Comparison of ENCODE assay signal across 24 cellular contexts in genomic region chr10:119425102-119425880, GRCh38.
DNase-seq lines count a peak whose midpoint lies in the region; ATAC-seq, FAIRE-seq and TF ChIP-seq lines count a peak whose summit lies in the region.
"Had no signal": no experiment of that assay in that cellular context is flagged by ENCODE, and none has a peak within 500 bp of the region (broad histone marks: within the 10 kb centered on the region; RNA-seq: fewer than 3 reads in every experiment).

No MANE protein-coding gene starts in this region.

- no peak for TF ChIP-seq CTCF in OCI-LY7 (conservative IDR thresholded peaks at IDR 0.05; ENCODE audit: low read length)
- TF ChIP-seq CTCF in osteoblast (IDR thresholded peaks at IDR 0.05; ENCODE audit: extremely low read depth, low read depth, low read length): no peak

- peaks cover 13 to 26% (median 17%) of the 10 kb centered on the region in 5 donors for H3K36me3 Mint-ChIP-seq in naive thymus-derived CD4-positive, alpha-beta T cell

- H3K27ac ChIP-seq in OCI-LY7 (ENCODE audit: low read depth, low read length, poor library complexity, severe bottlenecking) (no peak overlapping the region), osteoblast (ENCODE audit: low read depth, low read length) (no peak overlapping the region)
- H3K27ac ChIP-seq in naive thymus-derived CD4-positive, alpha-beta T cell (ENCODE audit: low read depth, low read length): no peak overlapping the region
- H3K27ac ChIP-seq: SJSA1 had no signal

- H3K27me3 Mint-ChIP-seq in naive thymus-derived CD4-positive, alpha-beta T cell: no peaks in the 10 kb centered on the region
- H3K27me3 Mint-ChIP-seq: CD4-positive, alpha-beta T cell had no signal

- H3K27ac Mint-ChIP-seq in naive thymus-derived CD4-positive, alpha-beta T cell: peak overlapping the region in 2 of 9 donors; percentile 62 to 87
- H3K27ac Mint-ChIP-seq: CD4-positive, alpha-beta T cell had no signal

- no peak overlapping the region for H2AFZ ChIP-seq in OCI-LY7 (ENCODE audit: low read length)
- no peak overlapping the region for H2AFZ ChIP-seq in osteoblast (ENCODE audit: low read length)

- peak; percentile 18 for FAIRE-seq in GM18507 (lab: Jason Lieb, UNC)
- FAIRE-seq: GM12878, RCC 7860 had no signal

- POLR2A ChIA-PET in OCI-LY7 (lab: Charles Lee): interaction anchor here (0.6 to 0.8 kb wide), 3 partner anchors 110 to 218 kb away, joined by 3 to 7 read pairs (median 5); partner anchors contain the start of gene GRK5
- POLR2A ChIA-PET in naive thymus-derived CD4-positive, alpha-beta T cell (lab: Charles Lee): interaction anchor here (0.6 kb wide), 1 partner anchor 215 kb away, joined by 3 read pairs; no protein-coding TSS in a partner anchor

- no peaks in the 10 kb centered on the region for H4K20me1 ChIP-seq in OCI-LY7 (ENCODE audit: insufficient read depth, low read length)
- peaks cover 5% of the 10 kb centered on the region for H4K20me1 ChIP-seq in osteoblast (ENCODE audit: insufficient read depth, low read length)

- DNase-seq in GM18507 (ENCODE audit: extremely low spot score, insufficient read length, low read depth) (no peak), OCI-LY7 (ENCODE audit: low spot score) (peak; percentile 67), left kidney (ENCODE audit: low read depth, low spot score) (peak; percentile 45), osteoblast (ENCODE audit: insufficient read length, low spot score, missing footprints) (peak; percentile 70), NCI-H2029 treated with DMSO at 0.1 percent for 48 hours (lab: John Stamatoyannopoulos, UW) (no peak)
- DNase-seq in naive thymus-derived CD4-positive, alpha-beta T cell: no peak
- DNase-seq: BE2C; Caco-2; CD4-positive, alpha-beta T cell; DMS 273 treated with DMSO at 0.1 percent for 48 hours; DMS79 treated with DMSO at 0.1 percent for 48 hours; GOT3; MM.1S; NCI-H1092; NCI-H1436; NCI-H1930; NCI-H524 treated with DMSO at 0.1 percent for 48 hours; NCI-H82; OCI-M1 had no signal

- intact Hi-C loops in OCI-LY7 (cut with micrococcal nuclease; ENCODE audit: unreplicated experiment): no loop called here
- intact Hi-C loops in naive thymus-derived CD4-positive, alpha-beta T cell (cut with micrococcal nuclease): no loop called here

- no peak for ATAC-seq in GM18502 (IDR thresholded peaks at IDR 0.05; ENCODE audit: poor library complexity, unreplicated experiment)
- no peak for ATAC-seq in naive thymus-derived CD4-positive, alpha-beta T cell
- ATAC-seq: GM12878, HCT116 had no signal

- H3K79me2 ChIP-seq in OCI-LY7 (ENCODE audit: insufficient read depth, low read depth, low read length) (no peaks in the 10 kb centered on the region), osteoblast (ENCODE audit: insufficient read depth, low read length) (no peaks in the 10 kb centered on the region)

- peaks cover 13% of the 10 kb centered on the region for H3K36me3 ChIP-seq in OCI-LY7 (ENCODE audit: insufficient read depth, low read length)
- H3K36me3 ChIP-seq in osteoblast (ENCODE audit: insufficient read depth, low read length): peaks cover 9% of the 10 kb centered on the region
- peaks cover 0 to 73% (median 14%) of the 10 kb centered on the region in 3 experiments for H3K36me3 ChIP-seq in naive thymus-derived CD4-positive, alpha-beta T cell (ENCODE audit: control insufficient read depth in 2 of 3, insufficient read depth in 3 of 3, low read length in 3 of 3)

- BruUV-seq in OCI-LY7 (replicated peaks; lab: Mats Ljungman, UMichigan): no TSS peak

- peaks cover 0 to 17% (median 14%) of the 10 kb centered on the region in 7 donors for H3K4me1 Mint-ChIP-seq in naive thymus-derived CD4-positive, alpha-beta T cell

- no peak overlapping the region for H3K4me3 Mint-ChIP-seq in naive thymus-derived CD4-positive, alpha-beta T cell
- H3K4me3 Mint-ChIP-seq: CD4-positive, alpha-beta T cell had no signal

- no peaks in the 10 kb centered on the region for H3K27me3 ChIP-seq in osteoblast (ENCODE audit: insufficient read depth, low read length)
- no peaks in the 10 kb centered on the region for H3K27me3 ChIP-seq in naive thymus-derived CD4-positive, alpha-beta T cell (ENCODE audit: control insufficient read depth in 2 of 2, insufficient read depth in 2 of 2, low read length in 2 of 2)
- H3K27me3 ChIP-seq: BE2C, SJSA1 had no signal

- peaks cover 14% of the 10 kb centered on the region for H3K4me1 ChIP-seq in OCI-LY7 (ENCODE audit: insufficient read depth, low read length, poor library complexity, severe bottlenecking)
- peaks cover 7% of the 10 kb centered on the region for H3K4me1 ChIP-seq in osteoblast (ENCODE audit: insufficient read depth, low read length)
- peaks cover 0 to 19% of the 10 kb centered on the region in 2 donors for H3K4me1 ChIP-seq in naive thymus-derived CD4-positive, alpha-beta T cell (ENCODE audit: control insufficient read depth in 2 of 2, insufficient read depth in 2 of 2, low read length in 2 of 2)
- H3K4me1 ChIP-seq: Caco-2 had no signal

- H3K9me3 Mint-ChIP-seq in naive thymus-derived CD4-positive, alpha-beta T cell: no peaks in the 10 kb centered on the region
- H3K9me3 Mint-ChIP-seq: CD4-positive, alpha-beta T cell had no signal

- H3K9me3 ChIP-seq in OCI-LY7 (ENCODE audit: low read length): no peaks in the 10 kb centered on the region
- H3K9me3 ChIP-seq in osteoblast (ENCODE audit: low read depth, low read length): no peaks in the 10 kb centered on the region
- no peaks in the 10 kb centered on the region for H3K9me3 ChIP-seq in naive thymus-derived CD4-positive, alpha-beta T cell (ENCODE audit: control insufficient read depth in 2 of 3, low read length in 3 of 3)
- H3K9me3 ChIP-seq: BE2C, Caco-2, SJSA1 had no signal

- CTCF ChIA-PET in OCI-LY7 (lab: Charles Lee; ENCODE audit: unreplicated experiment): interaction anchor here (0.5 to 1.0 kb wide), 4 partner anchors 18 to 507 kb away, joined by 3 to 6 read pairs (median 4); no protein-coding TSS in a partner anchor
- CTCF ChIA-PET in naive thymus-derived CD4-positive, alpha-beta T cell (lab: Charles Lee): interaction anchor here (0.6 to 1.7 kb wide), 3 partner anchors 118 to 219 kb away, joined by 3 to 5 read pairs (median 4); partner anchors contain the start of gene RGS10

- no peak overlapping the region for H3K4me3 ChIP-seq in OCI-LY7 (ENCODE audit: low read depth, low read length, poor library complexity, severe bottlenecking)
- no peak overlapping the region for H3K4me3 ChIP-seq in osteoblast (ENCODE audit: insufficient read depth, low read length)
- H3K4me3 ChIP-seq in naive thymus-derived CD4-positive, alpha-beta T cell (ENCODE audit: low read length): no peak overlapping the region
- H3K4me3 ChIP-seq: GM12878, SJSA1 had no signal

- no peaks in the 10 kb centered on the region for H3K9me2 ChIP-seq in OCI-LY7 (ENCODE audit: insufficient read depth, low read length)

- H3K4me2 ChIP-seq in OCI-LY7 (ENCODE audit: low read length): peak overlapping the region; percentile 23; the same call in 1 of the 2 replicates
- no peak overlapping the region for H3K4me2 ChIP-seq in osteoblast (ENCODE audit: insufficient read depth, low read length)

Comparison
In these comparisons a context has a peak if more than half of its experiments do, and no peak if none do; other contexts are left out.
1. DNase-seq: peak in OCI-LY7 (single experiment), left kidney (single experiment) and osteoblast (single experiment); none in GM18507 (single experiment), naive thymus-derived CD4-positive, alpha-beta T cell (0 of 9) and NCI-H2029 treated with DMSO at 0.1 percent for 48 hours (single experiment).